ENCODE assay signal across 1 cellular context in genomic region chr10:125605167-125605566, GRCh38.
TF ChIP-seq lines count a peak whose summit lies in the region.

No MANE protein-coding gene starts in this region.

TF ChIP-seq in K562, 482 proteins besides CTCF, POLR2A, EP300 and RAD21 (continued from another document and continues in another):
- TF ChIP-seq CUX1 (CRISPR knock-in tag; IDR thresholded peaks at IDR 0.05) (0 out of 2 replicates have a peak, but pooled peaks have one; percentile 47), POLR2B (IDR thresholded peaks at IDR 0.05; ENCODE audit: low read depth, partially characterized antibody) (no peak), HBP1 (CRISPR knock-in tag; IDR thresholded peaks at IDR 0.05) (no peak), SUPT5H (IDR thresholded peaks at IDR 0.05) (no peak), KDM1A (IDR thresholded peaks at IDR 0.05) (peak; percentile 77 to 86), ZNF707 (CRISPR knock-in tag; conservative IDR thresholded peaks at IDR 0.05) (no peak), NRF1 (conservative IDR thresholded peaks at IDR 0.05 in 1 of 2, IDR thresholded peaks at IDR 0.05 in 1 of 2) (no peak), ZFP91 (CRISPR knock-in tag; IDR thresholded peaks at IDR 0.05) (no peak), ARID4B (CRISPR knock-in tag; IDR thresholded peaks at IDR 0.05) (no peak), TEAD1 (CRISPR knock-in tag; IDR thresholded peaks at IDR 0.05) (peak; percentile 85 to 98), CAMTA2 (CRISPR knock-in tag; conservative IDR thresholded peaks at IDR 0.05) (no peak), ATF6 (CRISPR knock-in tag; IDR thresholded peaks at IDR 0.05) (no peak), ZNF766 (CRISPR knock-in tag; conservative IDR thresholded peaks at IDR 0.05) (peak; percentile 83), RNF219 (CRISPR knock-in tag; IDR thresholded peaks at IDR 0.05) (no peak), ZNF239 (CRISPR knock-in tag; IDR thresholded peaks at IDR 0.05) (no peak), TRIM24 (IDR thresholded peaks at IDR 0.05) (peak; percentile 90 to 92), MLX (CRISPR knock-in tag; conservative IDR thresholded peaks at IDR 0.05) (no peak), NR4A1 (CRISPR knock-in tag; IDR thresholded peaks at IDR 0.05) (no peak), NR4A1 (tag; IDR thresholded peaks at IDR 0.05) (peak; percentile 45; the same call in 1 of the 2 replicates), ZNF124 (CRISPR knock-in tag; IDR thresholded peaks at IDR 0.05) (no peak), MCM7 (IDR thresholded peaks at IDR 0.05) (no peak), SRSF1 (IDR thresholded peaks at IDR 0.05; ENCODE audit: low read depth, low read length) (no peak), SMARCA5 (IDR thresholded peaks at IDR 0.05) (no peak), ZNF57 (CRISPR knock-in tag; IDR thresholded peaks at IDR 0.05) (no peak), RBBP5 (IDR thresholded peaks at IDR 0.05; ENCODE audit: borderline replicate concordance, insufficient read depth, low read length, poor library complexity, severe bottlenecking) (no peak), MEF2A (IDR thresholded peaks at IDR 0.05; ENCODE audit: control insufficient read depth, low read depth, low read length) (no peak), ZNF143 (CRISPR knock-in tag; IDR thresholded peaks at IDR 0.05) (no peak), ATF3 (IDR thresholded peaks at IDR 0.05) (no peak), ATF3 (CRISPR knock-in tag; conservative IDR thresholded peaks at IDR 0.05) (no peak), JUN (IDR thresholded peaks at IDR 0.05; ENCODE audit: borderline replicate concordance, low read depth, low read length) (no peak), JUN (CRISPR knock-in tag; IDR thresholded peaks at IDR 0.05; ENCODE audit: borderline replicate concordance) (no peak), GABPB2 (CRISPR knock-in tag; conservative IDR thresholded peaks at IDR 0.05) (no peak), IRF2 (CRISPR knock-in tag; IDR thresholded peaks at IDR 0.05) (no peak), KAT2B (IDR thresholded peaks at IDR 0.05; ENCODE audit: low read depth, low read length) (no peak), ATF4 (CRISPR knock-in tag; IDR thresholded peaks at IDR 0.05) (0 out of 2 replicates have a peak, but pooled peaks have one; percentile 19), ZZZ3 (IDR thresholded peaks at IDR 0.05) (no peak), CCAR2 (IDR thresholded peaks at IDR 0.05; ENCODE audit: low read depth, low read length) (no peak), MAFK (IDR thresholded peaks at IDR 0.05; ENCODE audit: low read length) (no peak), MLLT1 (IDR thresholded peaks at IDR 0.05) (peak in 1 of 2 experiments; percentile 98; a peak in 2 of 4 replicates)
